ENCODE assay signal across 12 cellular contexts in the genomic region with DNA sequence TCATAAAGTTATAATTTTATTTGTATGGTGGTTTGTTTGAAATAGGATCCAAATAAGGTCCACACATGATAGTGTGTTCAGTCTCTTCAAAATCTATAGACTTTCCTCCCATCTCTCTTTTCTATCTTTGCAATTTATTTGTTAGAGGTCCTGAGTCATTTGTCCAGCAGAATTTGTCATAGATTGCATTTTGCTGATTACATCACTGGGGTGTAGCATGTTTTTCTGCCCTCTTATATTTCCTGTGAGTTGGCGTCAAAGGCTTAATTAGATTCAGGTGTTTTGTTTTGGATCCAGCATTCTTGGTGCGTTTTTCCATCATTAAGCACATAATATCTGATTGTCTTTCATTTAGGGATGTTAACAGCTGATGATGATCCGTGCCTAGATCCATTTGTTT. TPM values are rescaled to one million over a fixed set of nuclear protein-coding genes. Genes with fewer than 3 reads are reported as not detected.
DNase-seq lines count a peak whose midpoint lies in the region; ATAC-seq and TF ChIP-seq lines count a peak whose summit lies in the region.
"Had no signal": no experiment of that assay in that cellular context is flagged by ENCODE, and none has a peak within 500 bp of the region (broad histone marks: within the 10 kb centered on the region; RNA-seq: fewer than 3 reads in every experiment).

No MANE protein-coding gene starts in this region.

- H3K4me3 Mint-ChIP-seq in activated CD8-positive, alpha-beta T cell treated with anti-CD3 and anti-CD28 coated beads for 36 hours = peak overlapping the region; percentile 4
- no peak overlapping the region for H3K4me3 Mint-ChIP-seq in activated CD8-positive, alpha-beta T cell treated with anti-CD3 and anti-CD28 coated beads, Interleukin-2, amount 10 ng/mL, durations not matched to agents 7 days and 5 days
- H3K4me3 Mint-ChIP-seq: neural progenitor cell had no signal

- no peak for DNase-seq in activated CD8-positive, alpha-beta T cell treated with anti-CD3 and anti-CD28 coated beads for 36 hours
- no peak for DNase-seq in activated CD8-positive, alpha-beta T cell treated with anti-CD3 and anti-CD28 coated beads, Interleukin-2, amount 10 ng/mL, durations not matched to agents 7 days and 5 days
- DNase-seq in NCI-H460 (ENCODE audit: extremely low read depth, low read depth) (peak; percentile 43), cardiac fibroblast (ENCODE audit: low read depth in 2 of 2) (peak; percentile 46 to 76), renal cortical epithelial cell (ENCODE audit: low read depth) (peak; percentile 46), AML-193 (lab: John Stamatoyannopoulos, UW) (no peak)
- DNase-seq: NCI-H2171; stimulated activated CD4-positive, alpha-beta T cell treated with anti-CD3 and anti-CD28 coated beads, Interleukin-15, amount 100 ng/mL, for 24 hours had no signal

- CTCF ChIA-PET in activated CD8-positive, alpha-beta T cell treated with anti-CD3 and anti-CD28 coated beads for 36 hours (lab: Charles Lee) = no interaction called here
- CTCF ChIA-PET in activated CD8-positive, alpha-beta T cell treated with anti-CD3 and anti-CD28 coated beads, Interleukin-2, amount 10 ng/mL, durations not matched to agents 7 days and 5 days (lab: Charles Lee) = interaction anchor here (1.3 kb wide), 1 partner anchor 31 kb away, joined by 3 read pairs; no protein-coding TSS in a partner anchor

- H3K36me3 Mint-ChIP-seq in activated CD8-positive, alpha-beta T cell treated with anti-CD3 and anti-CD28 coated beads for 36 hours (ENCODE audit: low read depth) = peaks cover 68% of the 10 kb centered on the region
- H3K36me3 Mint-ChIP-seq in activated CD8-positive, alpha-beta T cell treated with anti-CD3 and anti-CD28 coated beads, Interleukin-2, amount 10 ng/mL, durations not matched to agents 7 days and 5 days (ENCODE audit: low read depth) = peaks cover 73% of the 10 kb centered on the region

- intact Hi-C loops in activated CD8-positive, alpha-beta T cell treated with anti-CD3 and anti-CD28 coated beads for 36 hours (cut with micrococcal nuclease) = no loop called here

- no peaks in the 10 kb centered on the region for H3K27me3 Mint-ChIP-seq in activated CD8-positive, alpha-beta T cell treated with anti-CD3 and anti-CD28 coated beads for 36 hours
- no peaks in the 10 kb centered on the region for H3K27me3 Mint-ChIP-seq in activated CD8-positive, alpha-beta T cell treated with anti-CD3 and anti-CD28 coated beads, Interleukin-2, amount 10 ng/mL, durations not matched to agents 7 days and 5 days (ENCODE audit: low read depth)

- POLR2A ChIA-PET in activated CD8-positive, alpha-beta T cell treated with anti-CD3 and anti-CD28 coated beads for 36 hours (lab: Charles Lee) = interaction anchor here (1.2 to 2.7 kb wide), 3 partner anchors 12 to 26 kb away, joined by 3 to 8 read pairs (median 4); no protein-coding TSS in a partner anchor
- POLR2A ChIA-PET in activated CD8-positive, alpha-beta T cell treated with anti-CD3 and anti-CD28 coated beads, Interleukin-2, amount 10 ng/mL, durations not matched to agents 7 days and 5 days (lab: Charles Lee) = no interaction called here

- H3K4me3 ChIP-seq in cardiac fibroblast (replicated peaks in 1 of 2; ENCODE audit: low read depth in 2 of 2, low read length in 2 of 2) = no peak overlapping the region
- H3K4me3 ChIP-seq: ascending aorta, neural progenitor cell had no signal

- H3K4me1 Mint-ChIP-seq in activated CD8-positive, alpha-beta T cell treated with anti-CD3 and anti-CD28 coated beads for 36 hours (ENCODE audit: low read depth) = peaks cover 95% of the 10 kb centered on the region
- H3K4me1 Mint-ChIP-seq in activated CD8-positive, alpha-beta T cell treated with anti-CD3 and anti-CD28 coated beads, Interleukin-2, amount 10 ng/mL, durations not matched to agents 7 days and 5 days (ENCODE audit: low read depth) = peaks cover 93% of the 10 kb centered on the region

- TF ChIP-seq CTCF in activated CD8-positive, alpha-beta T cell treated with anti-CD3 and anti-CD28 coated beads for 36 hours (IDR thresholded peaks at IDR 0.05) = no peak
- no peak for TF ChIP-seq CTCF in cardiac fibroblast (IDR thresholded peaks at IDR 0.05; ENCODE audit: low read depth, low read length)

- H3K27ac Mint-ChIP-seq in activated CD8-positive, alpha-beta T cell treated with anti-CD3 and anti-CD28 coated beads for 36 hours = peak overlapping the region; percentile 82
- H3K27ac Mint-ChIP-seq in activated CD8-positive, alpha-beta T cell treated with anti-CD3 and anti-CD28 coated beads, Interleukin-2, amount 10 ng/mL, durations not matched to agents 7 days and 5 days = no peak overlapping the region
- H3K27ac Mint-ChIP-seq: neural progenitor cell had no signal

- peak; percentile 34 for ATAC-seq in activated CD8-positive, alpha-beta T cell treated with anti-CD3 and anti-CD28 coated beads for 36 hours
- no peak for ATAC-seq in activated CD8-positive, alpha-beta T cell treated with anti-CD3 and anti-CD28 coated beads, Interleukin-2, amount 10 ng/mL, durations not matched to agents 7 days and 5 days
- no peak for ATAC-seq in HG02763 (IDR thresholded peaks at IDR 0.05; ENCODE audit: unreplicated experiment)
- ATAC-seq in HG02759 (IDR thresholded peaks at IDR 0.05; ENCODE audit: unreplicated experiment) = no peak

- peaks cover 6% of the 10 kb centered on the region for H3K9me3 Mint-ChIP-seq in activated CD8-positive, alpha-beta T cell treated with anti-CD3 and anti-CD28 coated beads for 36 hours
- peaks cover 3% of the 10 kb centered on the region for H3K9me3 Mint-ChIP-seq in activated CD8-positive, alpha-beta T cell treated with anti-CD3 and anti-CD28 coated beads, Interleukin-2, amount 10 ng/mL, durations not matched to agents 7 days and 5 days (ENCODE audit: insufficient read depth)
- H3K9me3 Mint-ChIP-seq: neural progenitor cell had no signal

RNA-seq across cellular contexts. Expression of gene CYFIP2, which starts 15.0 kb away (rescaled TPM):
- total RNA-seq in activated CD8-positive, alpha-beta T cell treated with anti-CD3 and anti-CD28 coated beads for 36 hours = 100 to 1,000 TPM; 350 to 351 TPM
- total RNA-seq in activated CD8-positive, alpha-beta T cell treated with anti-CD3 and anti-CD28 coated beads, Interleukin-2, amount 10 ng/mL, durations not matched to agents 7 days and 5 days = 100 to 1,000 TPM; 512 to 516 TPM
- 45.3 and 49.9 TPM in 2 replicates for total RNA-seq in NCI-H460 (2014; rRNA removed; shearing (Covaris generic))
- polyA plus RNA-seq in NCI-H460 (2014; cell fraction: nucleus; rRNA removed) = 10.8 and 26.2 TPM in 2 replicates
- total RNA-seq in renal cortical epithelial cell = 38.7 and 57.9 TPM in 2 replicates

Comparison
In these comparisons a context has a peak if more than half of its experiments do, and no peak if none do; other contexts are left out.
1. DNase-seq: peak in NCI-H460 (single experiment), cardiac fibroblast (2 of 2) and renal cortical epithelial cell (single experiment); none in activated CD8-positive, alpha-beta T cell treated with anti-CD3 and anti-CD28 coated beads for 36 hours (single experiment), activated CD8-positive, alpha-beta T cell treated with anti-CD3 and anti-CD28 coated beads, Interleukin-2, amount 10 ng/mL, durations not matched to agents 7 days and 5 days (single experiment) and AML-193 (0 of 2).